In the genomic region with DNA sequence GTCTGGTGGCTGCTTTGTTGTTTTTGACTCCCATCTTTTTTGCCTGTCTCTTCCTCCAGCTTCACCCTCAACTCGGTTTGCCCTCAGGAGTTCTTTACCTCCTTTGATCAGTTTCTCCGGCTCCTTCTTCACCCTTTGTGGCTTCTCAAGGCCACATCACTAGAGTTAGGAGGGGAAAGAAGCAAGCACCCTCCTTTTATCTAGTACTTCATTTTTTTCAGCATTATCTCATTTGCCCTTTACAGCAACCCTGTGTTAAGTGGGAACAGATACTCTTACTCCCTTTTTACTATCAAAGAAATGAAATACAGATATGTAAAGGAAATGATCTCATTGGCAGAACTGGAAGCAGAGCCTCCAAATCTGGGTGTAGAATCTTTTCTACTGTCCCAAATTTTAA, we compare ENCODE assay signal across 22 cellular contexts. TPM values are rescaled to one million over a fixed set of nuclear protein-coding genes. Genes with fewer than 3 reads are reported as not detected.
DNase-seq lines count a peak whose midpoint lies in the region; ATAC-seq and TF ChIP-seq lines count a peak whose summit lies in the region.
"Had no signal": no experiment of that assay in that cellular context is flagged by ENCODE, and none has a peak within 500 bp of the region (broad histone marks: within the 10 kb centered on the region; RNA-seq: fewer than 3 reads in every experiment).

No MANE protein-coding gene starts in this region.

- H3K9me3 ChIP-seq in MM.1S (replicated peaks; ENCODE audit: insufficient read depth, low read length), result no peaks in the 10 kb centered on the region
- H3K9me3 ChIP-seq: adrenal gland, esophagus muscularis mucosa, ovary, Peyer's patch, sigmoid colon had no signal

- intact Hi-C loops in activated naive CD4-positive, alpha-beta T cell treated with anti-CD3 and anti-CD28 coated beads for 36 hours (cut with micrococcal nuclease), result loop anchor here (1.0 kb wide), 1 partner anchor 28 kb away; no protein-coding TSS in a partner anchor

- peaks cover 48% of the 10 kb centered on the region for H3K79me2 ChIP-seq in MM.1S (ENCODE audit: low read length)

- H3K4me3 Mint-ChIP-seq in activated naive CD4-positive, alpha-beta T cell treated with anti-CD3 and anti-CD28 coated beads for 36 hours, result peak overlapping the region; percentile 6
- no peak overlapping the region for H3K4me3 Mint-ChIP-seq in activated naive CD8-positive, alpha-beta T cell treated with anti-CD3 and anti-CD28 coated beads, Interleukin-2, amount 50 U/mL, for 24 hours
- H3K4me3 Mint-ChIP-seq in stimulated activated naive CD8-positive, alpha-beta T cell treated with anti-CD3 and anti-CD28 coated beads, Interleukin-15, Interleukin-2, amounts not matched to agents 100 ng/mL and 50 ng/mL, for 24 hours, result no peak overlapping the region

- no peaks in the 10 kb centered on the region for H3K9me3 Mint-ChIP-seq in activated naive CD4-positive, alpha-beta T cell treated with anti-CD3 and anti-CD28 coated beads for 36 hours
- H3K9me3 Mint-ChIP-seq in activated naive CD8-positive, alpha-beta T cell treated with anti-CD3 and anti-CD28 coated beads, Interleukin-2, amount 50 U/mL, for 24 hours, result no peaks in the 10 kb centered on the region
- H3K9me3 Mint-ChIP-seq in stimulated activated naive CD8-positive, alpha-beta T cell treated with anti-CD3 and anti-CD28 coated beads, Interleukin-15, Interleukin-2, amounts not matched to agents 100 ng/mL and 50 ng/mL, for 24 hours, result peaks cover under 1% of the 10 kb centered on the region

- peaks cover 31% of the 10 kb centered on the region for H3K4me1 Mint-ChIP-seq in activated naive CD4-positive, alpha-beta T cell treated with anti-CD3 and anti-CD28 coated beads for 36 hours (ENCODE audit: low read depth)
- peaks cover 33% of the 10 kb centered on the region for H3K4me1 Mint-ChIP-seq in activated naive CD8-positive, alpha-beta T cell treated with anti-CD3 and anti-CD28 coated beads, Interleukin-2, amount 50 U/mL, for 24 hours
- H3K4me1 Mint-ChIP-seq in stimulated activated naive CD8-positive, alpha-beta T cell treated with anti-CD3 and anti-CD28 coated beads, Interleukin-15, Interleukin-2, amounts not matched to agents 100 ng/mL and 50 ng/mL, for 24 hours (ENCODE audit: low read depth), result peaks cover 31% of the 10 kb centered on the region

- DNase-seq in activated naive CD4-positive, alpha-beta T cell treated with anti-CD3 and anti-CD28 coated beads for 36 hours, result peak; percentile 4
- DNase-seq in activated naive CD4-positive, alpha-beta T cell treated with Interleukin-2 at 50 U/mL for 16 hours, result no peak
- no peak for DNase-seq in MM.1S
- DNase-seq in activated naive CD8-positive, alpha-beta T cell treated with anti-CD3 and anti-CD28 coated beads, Interleukin-2, amount 50 U/mL, for 24 hours, result no peak
- DNase-seq in NCI-H446 treated with DMSO at 0.1 percent for 48 hours (lab: John Stamatoyannopoulos, UW), result no peak
- DNase-seq: activated CD8-positive, alpha-beta memory T cell treated with anti-CD3 and anti-CD28 coated beads, Interleukin-2, amount 50 U/mL, for 48 hours; adrenal gland; central memory CD4-positive, alpha-beta T cell; COR-L47; effector CD4-positive, alpha-beta T cell; left ventricle myocardium superior; NCI-H1092; NCI-H2107; ovary; Peyer's patch; sigmoid colon; stimulated activated CD4-positive, alpha-beta T cell treated with anti-CD3 and anti-CD28 coated beads, Interleukin-2, amount 100 ng/mL, for 24 hours; substantia nigra had no signal

- peak overlapping the region; percentile 11; the same call in 1 of the 2 replicates for H2AFZ ChIP-seq in MM.1S (ENCODE audit: low read length)

- no peaks in the 10 kb centered on the region for H3K9me2 ChIP-seq in MM.1S (replicated peaks; ENCODE audit: insufficient read depth, low read length)

- no peaks in the 10 kb centered on the region for H3K36me3 ChIP-seq in MM.1S (replicated peaks; ENCODE audit: insufficient read depth, low read length)
- H3K36me3 ChIP-seq: ovary had no signal

- CTCF ChIA-PET in activated naive CD4-positive, alpha-beta T cell treated with anti-CD3 and anti-CD28 coated beads for 36 hours (lab: Charles Lee), result interaction anchor here (1.0 kb wide), 1 partner anchor 29 kb away, joined by 3 read pairs; no protein-coding TSS in a partner anchor

- peak overlapping the region; percentile 96 for H3K4me2 ChIP-seq in MM.1S (ENCODE audit: low read depth, low read length)

- peaks cover 26% of the 10 kb centered on the region for H3F3A ChIP-seq in MM.1S (ENCODE audit: insufficient read depth, low read length)

- H3K9ac ChIP-seq in MM.1S (ENCODE audit: low read length), result peak overlapping the region; percentile 45; the same call in 1 of the 2 replicates

- H3K27me3 ChIP-seq in MM.1S (replicated peaks; ENCODE audit: insufficient read depth, low read length), result no peaks in the 10 kb centered on the region
- H3K27me3 ChIP-seq: adrenal gland, esophagus muscularis mucosa, ovary, Peyer's patch, sigmoid colon had no signal

- peaks cover 29% of the 10 kb centered on the region for H3K4me1 ChIP-seq in MM.1S (ENCODE audit: low read length)

- no peaks in the 10 kb centered on the region for H4K20me1 ChIP-seq in MM.1S (ENCODE audit: insufficient read depth, low read length)

- TF ChIP-seq CTCF in MM.1S (IDR thresholded peaks at IDR 0.05; ENCODE audit: low read length), result no peak

- H3K4me3 ChIP-seq in MM.1S (ENCODE audit: low read length), result peak overlapping the region; percentile 55
- H3K4me3 ChIP-seq: adrenal gland, esophagus muscularis mucosa, ovary, Peyer's patch, sigmoid colon had no signal

- peak overlapping the region; percentile 75 for H3K27ac Mint-ChIP-seq in activated naive CD4-positive, alpha-beta T cell treated with anti-CD3 and anti-CD28 coated beads for 36 hours
- H3K27ac Mint-ChIP-seq in activated naive CD8-positive, alpha-beta T cell treated with anti-CD3 and anti-CD28 coated beads, Interleukin-2, amount 50 U/mL, for 24 hours, result no peak overlapping the region
- peak overlapping the region; percentile 66 for H3K27ac Mint-ChIP-seq in stimulated activated naive CD8-positive, alpha-beta T cell treated with anti-CD3 and anti-CD28 coated beads, Interleukin-15, Interleukin-2, amounts not matched to agents 100 ng/mL and 50 ng/mL, for 24 hours

- no peaks in the 10 kb centered on the region for H3K27me3 Mint-ChIP-seq in activated naive CD4-positive, alpha-beta T cell treated with anti-CD3 and anti-CD28 coated beads for 36 hours (ENCODE audit: low read depth)
- no peaks in the 10 kb centered on the region for H3K27me3 Mint-ChIP-seq in activated naive CD8-positive, alpha-beta T cell treated with anti-CD3 and anti-CD28 coated beads, Interleukin-2, amount 50 U/mL, for 24 hours
- H3K27me3 Mint-ChIP-seq in stimulated activated naive CD8-positive, alpha-beta T cell treated with anti-CD3 and anti-CD28 coated beads, Interleukin-15, Interleukin-2, amounts not matched to agents 100 ng/mL and 50 ng/mL, for 24 hours, result no peaks in the 10 kb centered on the region

- H3K27ac ChIP-seq in MM.1S (ENCODE audit: low read length), result peak overlapping the region; percentile 82; the same call in 1 of the 2 replicates
- H3K27ac ChIP-seq: adrenal gland, esophagus muscularis mucosa, ovary, Peyer's patch, sigmoid colon had no signal

- H3K36me3 Mint-ChIP-seq in activated naive CD4-positive, alpha-beta T cell treated with anti-CD3 and anti-CD28 coated beads for 36 hours (ENCODE audit: low read depth), result peaks cover 5% of the 10 kb centered on the region
- peaks cover 15% of the 10 kb centered on the region for H3K36me3 Mint-ChIP-seq in activated naive CD8-positive, alpha-beta T cell treated with anti-CD3 and anti-CD28 coated beads, Interleukin-2, amount 50 U/mL, for 24 hours (ENCODE audit: low read depth)
- H3K36me3 Mint-ChIP-seq in stimulated activated naive CD8-positive, alpha-beta T cell treated with anti-CD3 and anti-CD28 coated beads, Interleukin-15, Interleukin-2, amounts not matched to agents 100 ng/mL and 50 ng/mL, for 24 hours (ENCODE audit: low read depth), result peaks cover 24% of the 10 kb centered on the region

- ATAC-seq in activated naive CD8-positive, alpha-beta T cell treated with anti-CD3 and anti-CD28 coated beads, Interleukin-2, amount 50 U/mL, for 24 hours, result peak; percentile 30
- ATAC-seq in HG02840 (IDR thresholded peaks at IDR 0.05; ENCODE audit: low FRiP score, unreplicated experiment) (no peak), HG03457 (IDR thresholded peaks at IDR 0.05; ENCODE audit: unreplicated experiment) (no peak)

RNA-seq across cellular contexts. Expression of gene RAP2A, which starts 26.9 kb away (rescaled TPM):
- 10 to 100 TPM in 1 of 2 experiments, 1 to 10 TPM in 1; 9.9 to 10.8 TPM for total RNA-seq in activated naive CD4-positive, alpha-beta T cell treated with anti-CD3 and anti-CD28 coated beads for 36 hours
